Comparison of ENCODE assay signal across 8 cellular contexts in genomic region chr12:118103601-118104382, GRCh38. TPM values are rescaled to one million over a fixed set of nuclear protein-coding genes. Genes with fewer than 3 reads are reported as not detected.
DNase-seq lines count a peak whose midpoint lies in the region; ATAC-seq and TF ChIP-seq lines count a peak whose summit lies in the region.

VSIG10 (minus strand) TSS chr12:118104011; CDS start chr12:118103671, 340 bp downstream.

- TF ChIP-seq CTCF in H9 (conservative IDR thresholded peaks at IDR 0.05) (no peak), fibroblast of mammary gland (conservative IDR thresholded peaks at IDR 0.05; ENCODE audit: control insufficient read depth, insufficient read depth, low read depth, low read length) (no peak)

- no peak within 1 kb of the TSS for H3K56ac ChIP-seq in H9 (ENCODE audit: insufficient read length, low read depth, low read length)

- H2BK120ac ChIP-seq in H9 (ENCODE audit: low read depth, low read length, poor library complexity, severe bottlenecking): no peak within 1 kb of the TSS

- H3K23me2 ChIP-seq in H9 (ENCODE audit: insufficient read length, low read depth, low read length, poor library complexity, severe bottlenecking): peaks cover 9% of the 10 kb centered on the region

- peaks cover 6% of the 10 kb centered on the region for H3K79me1 ChIP-seq in H9 (ENCODE audit: insufficient read depth, low read depth, low read length, poor library complexity, severe bottlenecking)

- peak within 1 kb of the TSS; percentile 91 to 92 for H3K4me3 Mint-ChIP-seq in H9

- H3K9ac ChIP-seq in H9 (ENCODE audit: extremely low read depth, insufficient read length, low read length): peak within 1 kb of the TSS; percentile 37
- H3K9ac ChIP-seq in mucosa of stomach (ENCODE audit: low read length): peak within 1 kb of the TSS; percentile 69

- H2AK5ac ChIP-seq in H9 (ENCODE audit: insufficient read length, low read length): no peak within 1 kb of the TSS

- H3K4me2 ChIP-seq in H9 (ENCODE audit: insufficient read depth, insufficient read length, low read length): peak within 1 kb of the TSS; percentile 67

- no peak within 1 kb of the TSS for H4K5ac ChIP-seq in H9 (ENCODE audit: insufficient read length, low read depth, low read length)

- peaks cover 8 to 26% (median 10%) of the 10 kb centered on the region in 3 experiments; a peak in 4 of 7 replicates for H3K36me3 Mint-ChIP-seq in H9 (ENCODE audit: insufficient read depth in 1 of 3, low read depth in 3 of 3)

- no peaks in the 10 kb centered on the region for H3K9me3 Mint-ChIP-seq in H9

- H3K4me3 ChIP-seq in fibroblast of mammary gland (ENCODE audit: control insufficient read depth, low read depth, low read length) (peak within 1 kb of the TSS; percentile 64), mucosa of stomach (ENCODE audit: low read length) (peak within 1 kb of the TSS; percentile 48), thymus (ENCODE audit: low read length) (peak within 1 kb of the TSS; percentile 54)

- no peak within 1 kb of the TSS for H2BK20ac ChIP-seq in H9 (ENCODE audit: low read depth, low read length, poor library complexity, severe bottlenecking)

- no peak within 1 kb of the TSS for H3K23ac ChIP-seq in H9 (ENCODE audit: insufficient read length, low read depth, low read length)

- no peak for ATAC-seq in GM19452 (IDR thresholded peaks at IDR 0.05; ENCODE audit: unreplicated experiment)

- no peaks in the 10 kb centered on the region for H3K9me3 ChIP-seq in H9 (ENCODE audit: control insufficient read depth, low read depth, low read length)
- no peaks in the 10 kb centered on the region for H3K9me3 ChIP-seq in mucosa of stomach (ENCODE audit: control insufficient read depth, low read length)
- H3K9me3 ChIP-seq in thymus (ENCODE audit: control insufficient read depth): no peaks in the 10 kb centered on the region

- H2AFZ ChIP-seq in H9 (ENCODE audit: low read length): no peak within 1 kb of the TSS

- peaks cover 9% of the 10 kb centered on the region; the same call in 1 of the 2 replicates for H3K79me2 ChIP-seq in H9 (ENCODE audit: insufficient read depth, low read length)

- no CpG with 5 or more reads among the region's 75 CpGs for WGBS in H9 (ENCODE audit: extremely low coverage, insufficient read length, low lambda C conversion rate)
- under 1% methylated on average over 75 of the region's 75 CpGs for WGBS in thymus

- no peak within 1 kb of the TSS for H2BK15ac ChIP-seq in H9 (ENCODE audit: low read depth, low read length)

- no peak within 1 kb of the TSS for H3T11ph ChIP-seq in H9 (ENCODE audit: low read length)

- H3K27me3 ChIP-seq in H9 (ENCODE audit: insufficient read depth, low read length) (no peaks in the 10 kb centered on the region), mucosa of stomach (ENCODE audit: control insufficient read depth, insufficient read depth, low read length) (no peaks in the 10 kb centered on the region), thymus (ENCODE audit: control insufficient read depth, insufficient read depth) (peaks cover 8% of the 10 kb centered on the region)

- no peak within 1 kb of the TSS for H4K8ac ChIP-seq in H9 (replicated peaks; ENCODE audit: insufficient read length, low read depth, low read length)

- peak within 1 kb of the TSS; percentile 3 for H3K18ac ChIP-seq in H9 (ENCODE audit: insufficient read length, low read depth, low read length)

- H3K36me3 ChIP-seq in mucosa of stomach (ENCODE audit: control insufficient read depth, insufficient read depth, low read length) (no peaks in the 10 kb centered on the region), thymus (ENCODE audit: control insufficient read depth, insufficient read depth) (no peaks in the 10 kb centered on the region)

- DNase-seq in COLO829 (ENCODE audit: low spot score): peak; percentile 41
- DNase-seq in H9: peak; percentile 79
- peak; percentile 89 for DNase-seq in NCI-H510A (lab: John Stamatoyannopoulos, UW)
- peak; percentile 39 to 46 for DNase-seq in activated T-cell treated with anti-CD3 and anti-CD28 coated beads, Interleukin-2, amount 50 U/mL, for 48 hours
- peak; percentile 51 for DNase-seq in fibroblast of mammary gland (ENCODE audit: low read depth)

- H2BK5ac ChIP-seq in H9 (ENCODE audit: insufficient read length, low read length): no peak within 1 kb of the TSS

- peak within 1 kb of the TSS; percentile 34 for H3K14ac ChIP-seq in H9 (ENCODE audit: insufficient read depth, low read length)

- H3K27me3 Mint-ChIP-seq in H9 (ENCODE audit: low read depth): no peaks in the 10 kb centered on the region

- no peaks in the 10 kb centered on the region for H4K20me1 ChIP-seq in H9 (ENCODE audit: control insufficient read depth, insufficient read depth, insufficient read length)

- H3K27ac ChIP-seq in H9 (ENCODE audit: insufficient read length, low read depth, low read length) (peak within 1 kb of the TSS; percentile 36), thymus (ENCODE audit: low read depth) (no peak within 1 kb of the TSS)

- no peak within 1 kb of the TSS for H2BK12ac ChIP-seq in H9 (ENCODE audit: insufficient read length, low read depth, low read length)

- no peak within 1 kb of the TSS for H3K4ac ChIP-seq in H9 (ENCODE audit: low read depth, low read length)

- H3K4me1 ChIP-seq in H9 (ENCODE audit: insufficient read depth, low read length) (peaks cover 3% of the 10 kb centered on the region; the same call in 1 of the 2 replicates), mucosa of stomach (ENCODE audit: control insufficient read depth, insufficient read depth, low read length) (peaks cover 19% of the 10 kb centered on the region), thymus (ENCODE audit: control insufficient read depth, insufficient read depth, low read length) (peaks cover 7% of the 10 kb centered on the region)

- peaks cover 26 to 29% of the 10 kb centered on the region in 2 experiments for H3K4me1 Mint-ChIP-seq in H9

- peak within 1 kb of the TSS; percentile 83 to 99 (median 93) for H3K27ac Mint-ChIP-seq in H9

- H4K91ac ChIP-seq in H9 (ENCODE audit: insufficient read length, low read depth, low read length): no peak within 1 kb of the TSS

RNA-seq across cellular contexts. Expression of gene VSIG10, which starts in this region (rescaled TPM):
- 89.6 and 97.4 TPM in 2 replicates for total RNA-seq in H9 (2021)
- 7.8 TPM for polyA plus RNA-seq in thymus
